ENCODE assay signal across 11 cellular contexts in the genomic region with DNA sequence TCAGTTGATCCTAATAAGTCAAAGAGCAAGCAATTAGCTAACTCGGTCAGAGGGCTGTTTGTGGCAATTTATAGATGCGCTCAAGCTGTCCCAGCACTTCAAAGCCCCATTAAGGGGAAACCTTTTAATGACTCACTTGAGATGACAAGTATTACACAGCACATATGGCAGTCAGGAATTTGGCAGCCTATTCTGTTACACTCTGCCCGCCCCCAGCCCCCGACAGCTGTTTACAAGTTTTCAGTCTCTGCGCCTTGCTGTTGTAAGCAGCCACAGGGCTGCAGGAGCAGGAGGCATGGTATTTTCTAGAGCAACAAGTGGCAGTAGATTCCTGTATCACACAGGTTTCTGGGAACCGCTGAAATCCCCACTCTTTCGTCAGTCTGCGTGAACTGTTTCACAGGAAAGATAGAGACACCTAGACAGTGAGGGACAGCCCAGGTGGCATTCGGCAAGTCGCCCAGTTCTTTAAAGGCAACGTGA.
DNase-seq lines count a peak whose midpoint lies in the region; ATAC-seq, FAIRE-seq and TF ChIP-seq lines count a peak whose summit lies in the region.
"Had no signal": no experiment of that assay in that cellular context is flagged by ENCODE, and none has a peak within 500 bp of the region (broad histone marks: within the 10 kb centered on the region; RNA-seq: fewer than 3 reads in every experiment).

No MANE protein-coding gene starts in this region.

- H3K4me3 ChIP-seq in left ventricle myocardium inferior = no peak overlapping the region
- no peak overlapping the region for H3K4me3 ChIP-seq in SJCRH30
- no peak overlapping the region for H3K4me3 ChIP-seq in osteoblast (ENCODE audit: insufficient read depth, low read length)
- H3K4me3 ChIP-seq: adrenal gland, vagina had no signal

- TF ChIP-seq CTCF in left ventricle myocardium inferior (IDR thresholded peaks at IDR 0.05; ENCODE audit: borderline replicate concordance) = no peak
- TF ChIP-seq CTCF in osteoblast (IDR thresholded peaks at IDR 0.05; ENCODE audit: extremely low read depth, low read depth, low read length) = no peak

- H3K27ac ChIP-seq in left ventricle myocardium inferior (replicated peaks) (no peak overlapping the region), SJCRH30 (no peak overlapping the region), osteoblast (ENCODE audit: low read depth, low read length) (no peak overlapping the region)
- H3K27ac ChIP-seq: adrenal gland, vagina had no signal

- H3K4me1 ChIP-seq in left ventricle myocardium inferior (peaks cover 18% of the 10 kb centered on the region), SJCRH30 (peaks cover 7% of the 10 kb centered on the region), osteoblast (ENCODE audit: insufficient read depth, low read length) (no peaks in the 10 kb centered on the region)
- H3K4me1 ChIP-seq: adrenal gland had no signal

- H3K9me3 ChIP-seq in left ventricle myocardium inferior (replicated peaks) (no peaks in the 10 kb centered on the region), SJCRH30 (replicated peaks) (no peaks in the 10 kb centered on the region), osteoblast (ENCODE audit: low read depth, low read length) (no peaks in the 10 kb centered on the region)
- H3K9me3 ChIP-seq: adrenal gland, vagina had no signal

- no peak overlapping the region for H2AFZ ChIP-seq in osteoblast (ENCODE audit: low read length)

- no peak for FAIRE-seq in urothelium cell line (lab: Jason Lieb, UNC)
- FAIRE-seq: GM18507 had no signal

- no peaks in the 10 kb centered on the region for H4K20me1 ChIP-seq in osteoblast (ENCODE audit: insufficient read depth, low read length)

- no peaks in the 10 kb centered on the region for H3K79me2 ChIP-seq in osteoblast (ENCODE audit: insufficient read depth, low read length)

- H3K27me3 ChIP-seq in left ventricle myocardium inferior (ENCODE audit: low read depth) = peaks cover 48% of the 10 kb centered on the region
- H3K27me3 ChIP-seq in SJCRH30 = no peaks in the 10 kb centered on the region
- no peaks in the 10 kb centered on the region for H3K27me3 ChIP-seq in osteoblast (ENCODE audit: insufficient read depth, low read length)
- H3K27me3 ChIP-seq: adrenal gland, vagina had no signal

- no peak overlapping the region for H3K4me2 ChIP-seq in osteoblast (ENCODE audit: insufficient read depth, low read length)

- ATAC-seq in Right ventricle myocardium inferior (peak; percentile 59), left ventricle myocardium superior (peak; percentile 78), HG03520 (IDR thresholded peaks at IDR 0.05; ENCODE audit: unreplicated experiment) (no peak)

- DNase-seq in Right ventricle myocardium inferior (ENCODE audit: missing footprints) (no peak), left ventricle myocardium inferior (no peak), SJCRH30 (peak; percentile 70 to 80), left ventricle myocardium superior (no peak), urothelium cell line (ENCODE audit: low spot score) (peak; percentile 42), cerebellar nuclear complex (lab: John Stamatoyannopoulos, UW) (no peak), osteoblast (ENCODE audit: insufficient read length, low spot score, missing footprints) (no peak)

- no peaks in the 10 kb centered on the region for H3K36me3 ChIP-seq in left ventricle myocardium inferior
- H3K36me3 ChIP-seq in SJCRH30 = no peaks in the 10 kb centered on the region
- H3K36me3 ChIP-seq in osteoblast (ENCODE audit: insufficient read depth, low read length) = no peaks in the 10 kb centered on the region
- H3K36me3 ChIP-seq: adrenal gland, vagina had no signal

- intact Hi-C loops in Right ventricle myocardium inferior (cut with DNase I) (no loop called here), left ventricle myocardium inferior (cut with micrococcal nuclease) (no loop called here), left ventricle myocardium superior (cut with micrococcal nuclease) (no loop called here)

Comparison
In these comparisons a context has a peak if more than half of its experiments do, and no peak if none do; other contexts are left out.
1. DNase-seq: peak in SJCRH30 (2 of 2) and urothelium cell line (single experiment); none in Right ventricle myocardium inferior (single experiment), left ventricle myocardium inferior (single experiment), left ventricle myocardium superior (single experiment), cerebellar nuclear complex (0 of 2) and osteoblast (single experiment).